Comparison of ENCODE assay signal across 9 cellular contexts in genomic region chr3:52453496-52454234, GRCh38. TPM values are rescaled to one million over a fixed set of nuclear protein-coding genes. Genes with fewer than 3 reads are reported as not detected.
DNase-seq lines count a peak whose midpoint lies in the region; ATAC-seq, FAIRE-seq and TF ChIP-seq lines count a peak whose summit lies in the region.
"Had no signal": no experiment of that assay in that cellular context is flagged by ENCODE, and none has a peak within 500 bp of the region (broad histone marks: within the 10 kb centered on the region; RNA-seq: fewer than 3 reads in every experiment).

Gene TNNC1 (minus strand): TSS chr3:52454041. CDS start chr3:52454015, 26 bp downstream.

- H3K9ac ChIP-seq in GM12878 (ENCODE audit: control insufficient read depth, insufficient read depth, low read length) = peak within 1 kb of the TSS; percentile 87
- H3K9ac ChIP-seq in liver (ENCODE audit: low read depth in 1 of 2, low read length in 2 of 2) = peak within 1 kb of the TSS; percentile 92 to 96

- peaks cover 31% of the 10 kb centered on the region for H3K4me1 ChIP-seq in GM12878 (ENCODE audit: control insufficient read depth, insufficient read depth, low read length)
- peaks cover 0 to 29% (median 16%) of the 10 kb centered on the region in 4 donors for H3K4me1 ChIP-seq in liver (ENCODE audit: control insufficient read depth in 4 of 4, insufficient read depth in 4 of 4, low read length in 3 of 4)
- H3K4me1 ChIP-seq in thymus (ENCODE audit: control insufficient read depth, insufficient read depth, low read length) = peaks cover 17% of the 10 kb centered on the region

- no peak for TF ChIP-seq EP300 in GM12878 (IDR thresholded peaks at IDR 0.05; ENCODE audit: borderline replicate concordance in 1 of 2, control insufficient read depth in 1 of 2, low read depth in 2 of 2, low read length in 2 of 2)

- H3K36me3 ChIP-seq in GM12878 (ENCODE audit: control insufficient read depth in 2 of 2, insufficient read depth in 2 of 2, low read length in 1 of 2) (peaks cover 0 to 8% of the 10 kb centered on the region in 2 experiments; a peak in 2 of 4 replicates), liver (ENCODE audit: control insufficient read depth in 4 of 4, insufficient read depth in 3 of 4, low read depth in 1 of 4, low read length in 3 of 4) (peaks cover 0 to 10% (median 5%) of the 10 kb centered on the region in 4 donors), thymus (ENCODE audit: control insufficient read depth, insufficient read depth) (peaks cover 3% of the 10 kb centered on the region)

- H3K27ac ChIP-seq in GM12878 (ENCODE audit: control insufficient read depth, insufficient read depth) = peak within 1 kb of the TSS; percentile 84
- peak within 1 kb of the TSS; percentile 86 to 91 for H3K27ac ChIP-seq in liver (ENCODE audit: low read depth in 1 of 2, low read length in 2 of 2)
- H3K27ac ChIP-seq in thymus (ENCODE audit: low read depth) = no peak within 1 kb of the TSS

- no TSS peak for BruUV-seq in GM12878 (replicated peaks; lab: Mats Ljungman, UMichigan)

- SMC1A ChIA-PET in GM12878 (lab: Charles Lee; ENCODE audit: uncharacterized antibody, unreplicated experiment) = no interaction called here

- H3K9me3 ChIP-seq in GM12878 (replicated peaks; ENCODE audit: control insufficient read depth, insufficient read depth, low read length) (no peaks in the 10 kb centered on the region), liver (ENCODE audit: control insufficient read depth in 4 of 4, low read length in 3 of 4) (no peaks in the 10 kb centered on the region), thymus (ENCODE audit: control insufficient read depth) (no peaks in the 10 kb centered on the region)

- H3K4me2 ChIP-seq in GM12878 (ENCODE audit: control insufficient read depth, insufficient read depth) = peak within 1 kb of the TSS; percentile 96

- peak within 1 kb of the TSS; percentile 98 for H2AFZ ChIP-seq in GM12878 (ENCODE audit: control insufficient read depth, low read depth, low read length)

- H3K36me3 Mint-ChIP-seq in T-helper 1 cell treated with Interleukin-12 subunit alpha and Interleukin-12 subunit beta and Interleukin-4 antibody, amounts not matched to agents 30 μg/mL and 1 μg/mL, for 36 hours (ENCODE audit: low read depth) = peaks cover 16% of the 10 kb centered on the region

- H3K27ac Mint-ChIP-seq in T-helper 1 cell treated with Interleukin-12 subunit alpha and Interleukin-12 subunit beta and Interleukin-4 antibody, amounts not matched to agents 30 μg/mL and 1 μg/mL, for 36 hours = peak within 1 kb of the TSS; percentile 86

- peak within 1 kb of the TSS; percentile 96 for H3K4me3 Mint-ChIP-seq in T-helper 1 cell treated with Interleukin-12 subunit alpha and Interleukin-12 subunit beta and Interleukin-4 antibody, amounts not matched to agents 30 μg/mL and 1 μg/mL, for 36 hours

- RAD21 ChIA-PET in GM12878 (lab: Charles Lee; ENCODE audit: unreplicated experiment) = interaction anchor here (0.7 to 0.8 kb wide), 2 partner anchors 42 to 65 kb away, joined by 3 read pairs; no protein-coding TSS in a partner anchor

- TF ChIP-seq RAD21 in GM12878 (IDR thresholded peaks at IDR 0.05; ENCODE audit: insufficient read depth, low read depth, low read length) (no peak), liver (IDR thresholded peaks at IDR 0.05) (no peak)

- intact Hi-C loops in GM12878 (cut with micrococcal nuclease; ENCODE audit: unreplicated experiment) = loop anchor here (10.0 kb wide), 1 partner anchor 231 kb away; the partner anchor contains the start of genes GNL3 and PBRM1

- H3K27me3 Mint-ChIP-seq in T-helper 1 cell treated with Interleukin-12 subunit alpha and Interleukin-12 subunit beta and Interleukin-4 antibody, amounts not matched to agents 30 μg/mL and 1 μg/mL, for 36 hours (ENCODE audit: low read depth) = no peaks in the 10 kb centered on the region

- in situ Hi-C loops in GM12878 (cut with MboI) = no loop called here

- CTCF ChIA-PET in GM12878 (lab: Yijun Ruan, JAX) = interaction anchor here (1.4 to 3.2 kb wide), 2 partner anchors 25 to 233 kb away, joined by 4 to 14 read pairs; no protein-coding TSS in a partner anchor

- DNase-seq in T-helper 1 cell = no peak
- DNase-seq in GM12878 (ENCODE audit: low read depth, low spot score) = no peak
- no peak for DNase-seq in COR-L47 (lab: John Stamatoyannopoulos, UW)
- DNase-seq in NCI-H1092 (lab: John Stamatoyannopoulos, UW) = no peak
- DNase-seq in activated CD4-positive, alpha-beta T cell treated with anti-CD3 and anti-CD28 coated beads, Interleukin-2, amount 50 U/mL, for 1 hour = no peak
- DNase-seq: KBM-7 had no signal

- FAIRE-seq in GM12878 (lab: Jason Lieb, UNC) = no peak

- ATAC-seq in GM12878 = no peak

- no peak for TF ChIP-seq CTCF in GM12878 (IDR thresholded peaks at IDR 0.05 in 2 of 3, conservative IDR thresholded peaks at IDR 0.05 in 1 of 3; ENCODE audit: control insufficient read depth in 2 of 3, extremely low read depth in 1 of 3, insufficient read depth in 1 of 3, low read depth in 3 of 3, low read length in 3 of 3)
- TF ChIP-seq CTCF in liver (IDR thresholded peaks at IDR 0.05; ENCODE audit: low read depth, low read length, missing input control) = no peak

- POLR2A ChIA-PET in GM12878 (lab: Charles Lee) = interaction anchor here (1.2 kb wide), 1 partner anchor 9 kb away, joined by 4 read pairs; no protein-coding TSS in a partner anchor

- H3K4me1 Mint-ChIP-seq in T-helper 1 cell treated with Interleukin-12 subunit alpha and Interleukin-12 subunit beta and Interleukin-4 antibody, amounts not matched to agents 30 μg/mL and 1 μg/mL, for 36 hours (ENCODE audit: low read depth) = peaks cover 23% of the 10 kb centered on the region

- peaks cover 26% of the 10 kb centered on the region for H3K79me2 ChIP-seq in GM12878 (ENCODE audit: control insufficient read depth, insufficient read depth, low read length)

- 77% methylated on average over 13 of the region's 16 CpGs for WGBS in GM12878 (ENCODE audit: insufficient coverage, insufficient replicate concordance, low lambda C conversion rate, missing lambda C conversion rate)
- WGBS in liver = 77% methylated on average over 16 of the region's 16 CpGs
- WGBS in thymus = 86% methylated on average over 16 of the region's 16 CpGs

- H4K20me1 ChIP-seq in GM12878 (ENCODE audit: control insufficient read depth, insufficient read depth) = no peaks in the 10 kb centered on the region

- H3K4me3 ChIP-seq in GM12878 (peak within 1 kb of the TSS; percentile 65), liver (ENCODE audit: low read depth in 1 of 3, low read length in 3 of 3) (no peak within 1 kb of the TSS), thymus (ENCODE audit: low read length) (peak within 1 kb of the TSS; percentile 86)

- H3K9me3 Mint-ChIP-seq in T-helper 1 cell treated with Interleukin-12 subunit alpha and Interleukin-12 subunit beta and Interleukin-4 antibody, amounts not matched to agents 30 μg/mL and 1 μg/mL, for 36 hours = no peaks in the 10 kb centered on the region

- H3K27me3 ChIP-seq in GM12878 (replicated peaks in 1 of 2; ENCODE audit: control insufficient read depth in 2 of 2, insufficient read depth in 2 of 2, low read length in 1 of 2) (no peaks in the 10 kb centered on the region), liver (ENCODE audit: control insufficient read depth in 4 of 4, insufficient read depth in 4 of 4, low read length in 3 of 4) (no peaks in the 10 kb centered on the region), thymus (ENCODE audit: control insufficient read depth, insufficient read depth) (no peaks in the 10 kb centered on the region)

- no peak for TF ChIP-seq POLR2A in GM12878 (IDR thresholded peaks at IDR 0.05; ENCODE audit: low read depth, low read length)

TF ChIP-seq in GM12878, 131 proteins besides CTCF, POLR2A, EP300 and RAD21 (continues in another document):
- TF ChIP-seq GABPA (IDR thresholded peaks at IDR 0.05; ENCODE audit: low read depth) (no peak), CHD2 (IDR thresholded peaks at IDR 0.05; ENCODE audit: borderline replicate concordance, low read depth, low read length) (no peak), ASH2L (IDR thresholded peaks at IDR 0.05; ENCODE audit: borderline replicate concordance, low read depth) (no peak)

TF ChIP-seq in liver, 16 proteins besides CTCF, POLR2A, EP300 and RAD21 (continues in another document):
- no peak for TF ChIP-seq YY1 (IDR thresholded peaks at IDR 0.05)
- TF ChIP-seq HNF4G (IDR thresholded peaks at IDR 0.05) = no peak
- TF ChIP-seq TAF1 (conservative IDR thresholded peaks at IDR 0.05) = no peak
- TF ChIP-seq EGR1 (IDR thresholded peaks at IDR 0.05; ENCODE audit: low read depth in 2 of 2) = no peak
- TF ChIP-seq RXRA (IDR thresholded peaks at IDR 0.05) = no peak
- no peak for TF ChIP-seq MAX (IDR thresholded peaks at IDR 0.05)
- no peak for TF ChIP-seq NR2F2 (IDR thresholded peaks at IDR 0.05)
- TF ChIP-seq HNF4A (conservative IDR thresholded peaks at IDR 0.05) = no peak
- no peak for TF ChIP-seq JUND (IDR thresholded peaks at IDR 0.05)

RNA-seq across cellular contexts. Expression of gene TNNC1, which starts in this region (rescaled TPM):
- total RNA-seq in GM12878 (2013; cell fraction: nucleolus; rRNA removed) = not detected in 2 replicates
- 0.60 and 0.96 TPM in 2 replicates for total RNA-seq in GM12878 (2014; rRNA removed)
- 0.46 TPM in 1 of 2 replicates, not detected in the other for total RNA-seq in GM12878 (2014; rRNA removed; fragmentation: Illumina TruSeq; extraction: Trizol)
- total RNA-seq in GM12878 (2021) = 0.41 TPM in 1 of 2 replicates, not detected in the other
- polyA plus RNA-seq in GM12878 (2011; ENCODE audit: low read depth) = not detected
- polyA plus RNA-seq in GM12878 (2011; rRNA removed) = 1.3 and 1.8 TPM in 2 replicates
- 1.1 and 1.4 TPM in 2 replicates for polyA plus RNA-seq in GM12878 (2011; cell fraction: cytosol; rRNA removed)
- polyA plus RNA-seq in GM12878 (2011; cell fraction: nucleus; rRNA removed) = 4.0 and 5.2 TPM in 2 replicates
- 2.0 and 2.3 TPM in 2 replicates for polyA plus RNA-seq in GM12878 (2012)
- 0.35 and 0.46 TPM in 2 replicates for polyA plus RNA-seq in GM12878 (2014; fragmentation: Illumina TruSeq; extraction: Trizol)
- polyA plus RNA-seq in GM12878 (2014; fragmentation: Nextera tagmentation; extraction: Ambion mirVana) = under 1 TPM in 1 of 2 experiments, not detected in 1; 0.13 TPM
- polyA plus RNA-seq in GM12878 (2014; rRNA removed) = 0.77 and 0.85 TPM in 2 replicates
- under 1 TPM; 0.40 to 0.66 TPM for polyA plus RNA-seq in GM12878 (2016; fragmentation: Nextera tagmentation; extraction: Ambion mirVana)
- polyA minus RNA-seq in GM12878 (2011; rRNA and poly(A)+ RNA removed) = 0.46 and 0.59 TPM in 2 replicates
- not detected in 2 replicates for polyA minus RNA-seq in GM12878 (2011; cell fraction: cytosol; rRNA and poly(A)+ RNA removed)
- polyA minus RNA-seq in GM12878 (2011; cell fraction: nucleus; rRNA and poly(A)+ RNA removed) = 3.3 TPM in 1 of 2 replicates, not detected in the other
- total RNA-seq in liver = under 1 TPM; 0.28 to 0.75 TPM
- polyA plus RNA-seq in liver = under 1 TPM; 0.21 to 0.42 TPM
- 10.2 TPM for polyA plus RNA-seq in thymus

Comparison
In these comparisons a context has a peak if more than half of its experiments do, and no peak if none do; other contexts are left out.
1. H3K4me3 ChIP-seq: peak in GM12878 (single experiment) and thymus (single experiment); none in liver (0 of 3).